Comparison of ENCODE assay signal across 8 cellular contexts in genomic region chr22:30196141-30196866, GRCh38. TPM values are rescaled to one million over a fixed set of nuclear protein-coding genes. Genes with fewer than 3 reads are reported as not detected.
A peak's percentile ranks its signal among the peaks of the same experiment; 100 is the strongest.
DNase-seq lines count a peak whose midpoint lies in the region; ATAC-seq and TF ChIP-seq lines count a peak whose summit lies in the region.

No MANE protein-coding gene starts in this region.

- H4K20me1 ChIP-seq in mammary epithelial cell (ENCODE audit: insufficient read depth, low read length) (no peaks in the 10 kb centered on the region), MM.1S (ENCODE audit: insufficient read depth, low read length) (no peaks in the 10 kb centered on the region)

- H3K27me3 ChIP-seq in mammary epithelial cell (ENCODE audit: insufficient read depth, low read length) (no peaks in the 10 kb centered on the region), left lung (no peaks in the 10 kb centered on the region), MM.1S (replicated peaks; ENCODE audit: insufficient read depth, low read length) (no peaks in the 10 kb centered on the region)

- no peaks in the 10 kb centered on the region for H3K9me2 ChIP-seq in MM.1S (replicated peaks; ENCODE audit: insufficient read depth, low read length)

- no peak for TF ChIP-seq POLR2A in NB4 (IDR thresholded peaks at IDR 0.05; ENCODE audit: extremely low read depth, insufficient read length)

- H3K4me2 ChIP-seq in mammary epithelial cell (ENCODE audit: insufficient read depth, low read depth, low read length) (peak overlapping the region; percentile 52), MM.1S (ENCODE audit: low read depth, low read length) (no peak overlapping the region)

- ATAC-seq in left lung, result peak; percentile 87
- no peak for ATAC-seq in GM18498 (IDR thresholded peaks at IDR 0.05; ENCODE audit: unreplicated experiment)

- in situ Hi-C loops in mammary epithelial cell (cut with MboI; ENCODE audit: low sequenced_read_pairs in 2 of 2), result no loop called here

- H3K4me1 ChIP-seq in mammary epithelial cell (ENCODE audit: insufficient read depth, low read length) (peaks cover 37% of the 10 kb centered on the region), left lung (peaks cover 20 to 69% of the 10 kb centered on the region in 2 donors), MM.1S (ENCODE audit: low read length) (peaks cover 12% of the 10 kb centered on the region)

- H3F3A ChIP-seq in MM.1S (ENCODE audit: insufficient read depth, low read length), result no peaks in the 10 kb centered on the region

- dilution Hi-C loops in mammary epithelial cell (cut with HindIII; ENCODE audit: low sequenced_read_pairs), result no loop called here

- TF ChIP-seq CTCF in NB4 (IDR thresholded peaks at IDR 0.05; ENCODE audit: low read depth, low read length) (no peak), mammary epithelial cell (conservative IDR thresholded peaks at IDR 0.05 in 1 of 2, IDR thresholded peaks at IDR 0.05 in 1 of 2; ENCODE audit: extremely low read depth in 1 of 2, insufficient read depth in 1 of 2, low read depth in 1 of 2, low read length in 2 of 2) (no peak), left lung (IDR thresholded peaks at IDR 0.05) (no peak), MM.1S (IDR thresholded peaks at IDR 0.05; ENCODE audit: low read length) (no peak)

- DNase-seq in GF-D8 (lab: John Stamatoyannopoulos, UW) (peak; percentile 87), NB4 (ENCODE audit: low read depth) (peak; percentile 86), T1000 (lab: John Stamatoyannopoulos, UW) (peak; percentile 90), mammary epithelial cell (peak; percentile 100), left lung (peak; percentile 84 to 92), MM.1S (no peak)
- DNase-seq in stimulated activated CD4-positive, alpha-beta T cell treated with anti-CD3 and anti-CD28 coated beads, Interleukin-4, amount 100 ng/mL, for 4 hours, result peak; percentile 32 to 41

- whole genome bisulfite sequencing in mammary epithelial cell (ENCODE audit: low coverage, missing lambda C conversion rate), result 2% methylated on average over 11 of the region's 11 CpGs

- H3K79me2 ChIP-seq in mammary epithelial cell (ENCODE audit: insufficient read depth, low read length) (no peaks in the 10 kb centered on the region), MM.1S (ENCODE audit: low read length) (no peaks in the 10 kb centered on the region)

- no TSS peak for BruUV-seq in mammary epithelial cell (replicated peaks; lab: Mats Ljungman, UMichigan)

- peak overlapping the region; percentile 95 for H3K9ac ChIP-seq in mammary epithelial cell (ENCODE audit: insufficient read depth, low read length)
- no peak overlapping the region for H3K9ac ChIP-seq in MM.1S (ENCODE audit: low read length)

- intact Hi-C loops in mammary epithelial cell (cut with micrococcal nuclease) (loop anchor here (1.0 to 5.0 kb wide), 7 partner anchors 9 to 201 kb away; partner anchors contain the start of genes LIF and SEC14L2), left lung (cut with DNase I) (no loop called here)

- no peaks in the 10 kb centered on the region for H3K9me3 ChIP-seq in mammary epithelial cell (replicated peaks; ENCODE audit: insufficient read depth, low read length)
- no peaks in the 10 kb centered on the region for H3K9me3 ChIP-seq in left lung
- no peaks in the 10 kb centered on the region for H3K9me3 ChIP-seq in MM.1S (replicated peaks; ENCODE audit: insufficient read depth, low read length)

- H3K36me3 ChIP-seq in mammary epithelial cell (ENCODE audit: insufficient read depth, low read length) (no peaks in the 10 kb centered on the region), left lung (no peaks in the 10 kb centered on the region), MM.1S (replicated peaks; ENCODE audit: insufficient read depth, low read length) (no peaks in the 10 kb centered on the region)

- CTCF ChIA-PET in mammary epithelial cell (lab: Charles Lee; ENCODE audit: low non-redundant PET), result interaction anchor here (0.6 kb wide), 1 partner anchor 132 kb away, joined by 5 read pairs; no protein-coding TSS in a partner anchor

- H3K27ac ChIP-seq in mammary epithelial cell (ENCODE audit: insufficient read depth, low read depth, low read length) (peak overlapping the region; percentile 99), left lung (peak overlapping the region; percentile 90), MM.1S (ENCODE audit: low read length) (no peak overlapping the region)

- H2AFZ ChIP-seq in mammary epithelial cell (ENCODE audit: low read depth, low read length) (no peak overlapping the region), MM.1S (ENCODE audit: low read length) (no peak overlapping the region)

- H3K4me3 ChIP-seq in NB4 (ENCODE audit: low read depth, low read length) (no peak overlapping the region), mammary epithelial cell (replicated peaks in 1 of 3; ENCODE audit: insufficient read depth in 1 of 3, low read depth in 2 of 3, low read length in 3 of 3) (peak overlapping the region in 1 of 3 experiments; percentile 1), left lung (no peak overlapping the region), MM.1S (ENCODE audit: low read length) (no peak overlapping the region)

RNA-seq across cellular contexts. Expression of gene LIF, which starts 50.3 kb away (rescaled TPM):
- total RNA-seq in mammary epithelial cell, result 10 to 100 TPM; 31.2 to 35.8 TPM
- polyA plus RNA-seq in mammary epithelial cell, result 7.8 TPM
- polyA minus RNA-seq in mammary epithelial cell, result 12.0 TPM
- 10 to 100 TPM in 1 of 2 donors, 1 to 10 TPM in 1; 8.1 to 10.7 TPM for total RNA-seq in left lung
